ENCODE assay signal across 16 cellular contexts in the genomic region with DNA sequence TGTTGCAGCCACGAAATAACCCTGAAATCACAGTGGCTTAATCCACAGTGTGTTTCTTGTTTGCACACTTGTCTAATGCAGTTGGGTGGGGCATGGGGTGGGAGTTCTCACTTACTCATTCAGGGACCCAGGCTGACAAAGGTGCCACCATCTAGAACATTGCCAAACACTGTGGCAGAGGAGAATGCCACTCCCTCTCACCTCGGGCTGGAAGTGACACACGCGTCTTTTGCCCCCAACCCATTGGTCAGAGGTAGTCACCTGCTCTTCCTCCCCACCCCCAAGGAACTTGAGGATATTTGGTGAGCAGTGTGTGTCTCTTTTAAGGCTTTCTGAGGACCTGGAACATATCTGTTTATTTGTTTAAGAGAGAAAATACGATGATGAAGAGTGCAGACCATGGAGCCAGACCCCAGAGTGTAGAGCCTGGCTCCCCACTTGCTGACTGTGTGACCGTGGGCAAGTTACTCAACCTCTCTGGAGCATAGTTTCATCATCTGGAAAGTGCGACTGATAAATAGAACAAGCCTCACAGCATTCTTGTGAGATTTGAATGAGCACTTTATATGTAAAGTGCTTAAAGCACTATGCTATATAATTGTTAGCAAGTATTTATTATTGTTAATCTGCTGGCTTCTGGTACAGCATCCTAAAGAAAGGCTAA. TPM values are rescaled to one million over a fixed set of nuclear protein-coding genes. Genes with fewer than 3 reads are reported as not detected.
A peak's percentile ranks its signal among the peaks of the same experiment; 100 is the strongest.
DNase-seq lines count a peak whose midpoint lies in the region; ATAC-seq and TF ChIP-seq lines count a peak whose summit lies in the region.
"Had no signal": no experiment of that assay in that cellular context is flagged by ENCODE, and none has a peak within 500 bp of the region (broad histone marks: within the 10 kb centered on the region; RNA-seq: fewer than 3 reads in every experiment).

No MANE protein-coding gene starts in this region.

- no peaks in the 10 kb centered on the region for H3K27me3 Mint-ChIP-seq in CD4-positive, CD25-positive, alpha-beta regulatory T cell
- no peaks in the 10 kb centered on the region for H3K27me3 Mint-ChIP-seq in natural killer cell (ENCODE audit: low read depth in 2 of 2)

- peaks cover 72% of the 10 kb centered on the region for H3K4me1 ChIP-seq in CD4-positive, CD25-positive, alpha-beta regulatory T cell (ENCODE audit: control insufficient read depth, insufficient read depth, low read length, poor library complexity, severe bottlenecking)
- peaks cover 46% of the 10 kb centered on the region for H3K4me1 ChIP-seq in OCI-LY3 (ENCODE audit: low read length)

- peak in 1 of 3 donors; percentile 64 for DNase-seq in CD4-positive, CD25-positive, alpha-beta regulatory T cell
- DNase-seq in activated effector memory CD4-positive, alpha-beta T cell treated with anti-CD3 and anti-CD28 coated beads, Interleukin-2, amount 50 U/mL, for 16 hours = peak; percentile 77
- peak; percentile 51 for DNase-seq in natural killer cell
- no peak for DNase-seq in C1 segment of cervical spinal cord (lab: John Stamatoyannopoulos, UW)
- DNase-seq in NCI-H2196 treated with DMSO at 0.1 percent for 48 hours (lab: John Stamatoyannopoulos, UW; ENCODE audit: unreplicated experiment) = no peak
- DNase-seq: endodermal cell, H7, MM.1S, PC-3, psoas muscle had no signal

- H3K9ac ChIP-seq in OCI-LY3 (ENCODE audit: low read length) = no peak overlapping the region
- H3K9ac ChIP-seq: BLaER1 treated with 17β-estradiol and CSF1 and Interleukin-3, amounts not matched to agents 10 nM and 100 nM had no signal

- peak overlapping the region in 2 of 4 donors; percentile 61 to 76 for H3K4me3 Mint-ChIP-seq in CD4-positive, CD25-positive, alpha-beta regulatory T cell
- H3K4me3 Mint-ChIP-seq in natural killer cell = peak overlapping the region; percentile 45
- H3K4me3 Mint-ChIP-seq: endodermal cell had no signal

- no peak overlapping the region for H3K4me3 ChIP-seq in CD4-positive, CD25-positive, alpha-beta regulatory T cell (ENCODE audit: low read depth, low read length)
- H3K4me3 ChIP-seq in OCI-LY3 (ENCODE audit: low read length) = no peak overlapping the region
- H3K4me3 ChIP-seq: BLaER1 treated with 17β-estradiol and CSF1 and Interleukin-3, amounts not matched to agents 10 nM and 100 nM; psoas muscle had no signal

- peak overlapping the region; percentile 17 to 92 (median 39) for H3K27ac Mint-ChIP-seq in CD4-positive, CD25-positive, alpha-beta regulatory T cell
- H3K27ac Mint-ChIP-seq in natural killer cell = peak overlapping the region; percentile 83 to 87

- ATAC-seq in CD4-positive, CD25-positive, alpha-beta regulatory T cell (ENCODE audit: low read depth in 2 of 2) = peak; percentile 37 to 58
- ATAC-seq in natural killer cell (peak; percentile 89 to 96 (median 94)), HG03159 (IDR thresholded peaks at IDR 0.05; ENCODE audit: unreplicated experiment) (no peak), HG03354 (IDR thresholded peaks at IDR 0.05; ENCODE audit: poor library complexity, severe bottlenecking, unreplicated experiment) (no peak)
- ATAC-seq: PC-3, psoas muscle had no signal

- no peak for TF ChIP-seq CTCF in OCI-LY3 (IDR thresholded peaks at IDR 0.05; ENCODE audit: low read depth, low read length)
- TF ChIP-seq CTCF in natural killer cell (IDR thresholded peaks at IDR 0.05) = no peak

- H3K27me3 ChIP-seq in CD4-positive, CD25-positive, alpha-beta regulatory T cell (ENCODE audit: control insufficient read depth, insufficient read depth, low read length) = no peaks in the 10 kb centered on the region
- no peaks in the 10 kb centered on the region for H3K27me3 ChIP-seq in OCI-LY3 (ENCODE audit: low read depth, low read length)
- H3K27me3 ChIP-seq: BLaER1 treated with 17β-estradiol and CSF1 and Interleukin-3, amounts not matched to agents 10 nM and 100 nM had no signal

- H3K9me3 ChIP-seq in CD4-positive, CD25-positive, alpha-beta regulatory T cell (ENCODE audit: control insufficient read depth in 2 of 2, low read length in 2 of 2) = no peaks in the 10 kb centered on the region
- no peaks in the 10 kb centered on the region for H3K9me3 ChIP-seq in OCI-LY3 (ENCODE audit: insufficient read depth, low read length)
- H3K9me3 ChIP-seq: BLaER1 treated with 17β-estradiol and CSF1 and Interleukin-3, amounts not matched to agents 10 nM and 100 nM; psoas muscle had no signal

- no peak overlapping the region for H3K27ac ChIP-seq in CD4-positive, CD25-positive, alpha-beta regulatory T cell (ENCODE audit: insufficient read depth, low read length, poor library complexity, severe bottlenecking)
- no peak overlapping the region for H3K27ac ChIP-seq in OCI-LY3 (ENCODE audit: low read length)
- H3K27ac ChIP-seq: psoas muscle had no signal

- no peaks in the 10 kb centered on the region for H3K9me3 Mint-ChIP-seq in CD4-positive, CD25-positive, alpha-beta regulatory T cell
- no peaks in the 10 kb centered on the region for H3K9me3 Mint-ChIP-seq in natural killer cell
- H3K9me3 Mint-ChIP-seq: endodermal cell had no signal

- intact Hi-C loops in natural killer cell (cut with micrococcal nuclease) = no loop called here

- H3K4me1 Mint-ChIP-seq in CD4-positive, CD25-positive, alpha-beta regulatory T cell = peaks cover 49 to 90% (median 63%) of the 10 kb centered on the region in 4 donors
- H3K4me1 Mint-ChIP-seq in natural killer cell = peaks cover 46 to 52% of the 10 kb centered on the region in 2 donors

- H2AFZ ChIP-seq in OCI-LY3 (ENCODE audit: low read depth, low read length) = no peak overlapping the region

- H3K79me2 ChIP-seq in OCI-LY3 (ENCODE audit: low read length) = peaks cover 35% of the 10 kb centered on the region

- H3K36me3 Mint-ChIP-seq in CD4-positive, CD25-positive, alpha-beta regulatory T cell = peaks cover 38% of the 10 kb centered on the region
- no peaks in the 10 kb centered on the region for H3K36me3 Mint-ChIP-seq in natural killer cell

- peak overlapping the region; percentile 58 for H3K4me2 ChIP-seq in OCI-LY3 (ENCODE audit: low read length)

- H3K36me3 ChIP-seq in CD4-positive, CD25-positive, alpha-beta regulatory T cell (ENCODE audit: control insufficient read depth, insufficient read depth, low read length) = peaks cover 35% of the 10 kb centered on the region
- peaks cover 32% of the 10 kb centered on the region for H3K36me3 ChIP-seq in OCI-LY3 (replicated peaks; ENCODE audit: low read depth, low read length)

- peaks cover 53% of the 10 kb centered on the region for H4K20me1 ChIP-seq in OCI-LY3 (ENCODE audit: insufficient read depth, low read length)

RNA-seq across cellular contexts. Expression of gene GPR183, which starts 17.4 kb away (rescaled TPM):
- 206 TPM for total RNA-seq in CD4-positive, CD25-positive, alpha-beta regulatory T cell
- 100 to 1,000 TPM; 262 to 418 (median 324) TPM for polyA plus RNA-seq in CD4-positive, CD25-positive, alpha-beta regulatory T cell
- total RNA-seq in natural killer cell = 10 to 100 TPM; 20.0 to 47.0 (median 41.1) TPM
- total RNA-seq: G401, H7, PC-3 had no signal
- polyA plus RNA-seq: keratinocyte had no signal

RNA-seq across cellular contexts. Expression of gene GPR18, which starts 31.6 kb away (rescaled TPM):
- total RNA-seq in CD4-positive, CD25-positive, alpha-beta regulatory T cell = 8.6 TPM
- polyA plus RNA-seq in CD4-positive, CD25-positive, alpha-beta regulatory T cell = 10 to 100 TPM in 2 of 4 donors, 1 to 10 TPM in 2; 6.1 to 22.6 (median 10.5) TPM
- total RNA-seq in natural killer cell = 10 to 100 TPM; 11.4 to 41.7 (median 25.5) TPM
- total RNA-seq: endodermal cell, G401, PC-3 had no signal
- polyA plus RNA-seq: keratinocyte had no signal

Comparison
In these comparisons a context has a peak if more than half of its experiments do, and no peak if none do; other contexts are left out.
1. ATAC-seq: peak in CD4-positive, CD25-positive, alpha-beta regulatory T cell (2 of 2) and natural killer cell (3 of 3); none in HG03159 (single experiment) and HG03354 (single experiment).
2. DNase-seq: peak in activated effector memory CD4-positive, alpha-beta T cell treated with anti-CD3 and anti-CD28 coated beads, Interleukin-2, amount 50 U/mL, for 16 hours (single experiment) and natural killer cell (single experiment); none in C1 segment of cervical spinal cord (0 of 14) and NCI-H2196 treated with DMSO at 0.1 percent for 48 hours (single experiment).